8 cellular contexts compared by ENCODE assay signal in genomic region chr15:50909044-50909342, GRCh38. TPM values are rescaled to one million over a fixed set of nuclear protein-coding genes. Genes with fewer than 3 reads are reported as not detected.
DNase-seq lines count a peak whose midpoint lies in the region; ATAC-seq and TF ChIP-seq lines count a peak whose summit lies in the region.

No MANE protein-coding gene starts in this region.

- no peaks in the 10 kb centered on the region for H3K27me3 ChIP-seq in SJSA1 (replicated peaks)

- H3K27ac ChIP-seq in SJSA1, result peak overlapping the region; percentile 87

- H3K9me3 ChIP-seq in SJSA1 (replicated peaks), result no peaks in the 10 kb centered on the region

- H3K4me3 ChIP-seq in SJSA1 (peak overlapping the region; percentile 88), fibroblast of mammary gland (ENCODE audit: control insufficient read depth, low read depth, low read length) (peak overlapping the region; percentile 89)

- H3K36me3 Mint-ChIP-seq in activated CD4-positive, alpha-beta T cell treated with anti-CD3 and anti-CD28 coated beads, Interleukin-2, amount 10 ng/mL, durations not matched to agents 7 days and 5 days (ENCODE audit: low read depth), result peaks cover 9% of the 10 kb centered on the region

- H3K4me1 Mint-ChIP-seq in activated CD4-positive, alpha-beta T cell treated with anti-CD3 and anti-CD28 coated beads, Interleukin-2, amount 10 ng/mL, durations not matched to agents 7 days and 5 days, result peaks cover 20% of the 10 kb centered on the region

- no peaks in the 10 kb centered on the region for H3K9me3 Mint-ChIP-seq in activated CD4-positive, alpha-beta T cell treated with anti-CD3 and anti-CD28 coated beads, Interleukin-2, amount 10 ng/mL, durations not matched to agents 7 days and 5 days

- no peak for TF ChIP-seq CTCF in fibroblast of mammary gland (conservative IDR thresholded peaks at IDR 0.05; ENCODE audit: control insufficient read depth, insufficient read depth, low read depth, low read length)

- POLR2A ChIA-PET in activated CD4-positive, alpha-beta T cell treated with anti-CD3 and anti-CD28 coated beads, Interleukin-2, amount 10 ng/mL, durations not matched to agents 7 days and 5 days (lab: Charles Lee), result no interaction called here
- POLR2A ChIA-PET in HEK293T (lab: Yijun Ruan, JAX), result interaction anchor here (2.0 kb wide), 1 partner anchor 555 kb away, joined by 7 read pairs; the partner anchor contains the start of gene GABPB1

- H3K36me3 ChIP-seq in SJSA1, result peaks cover 36% of the 10 kb centered on the region

- DNase-seq in activated CD4-positive, alpha-beta T cell treated with anti-CD3 and anti-CD28 coated beads, Interleukin-2, amount 10 ng/mL, durations not matched to agents 7 days and 5 days, result no peak
- DNase-seq in activated CD4-positive, alpha-beta T cell treated with anti-CD3 and anti-CD28 coated beads for 4 hours, result no peak
- DNase-seq in SJSA1 (ENCODE audit: low read depth in 1 of 2, low spot score in 2 of 2) (no peak), fibroblast of mammary gland (ENCODE audit: low read depth) (peak; percentile 27), renal cortical epithelial cell (ENCODE audit: low read depth) (peak; percentile 25), HEK293T (ENCODE audit: extremely low spot score) (no peak), NCI-H82 treated with DMSO at 0.1 percent for 48 hours (lab: John Stamatoyannopoulos, UW; ENCODE audit: unreplicated experiment) (no peak)

- peak overlapping the region; percentile 84 for H3K4me3 Mint-ChIP-seq in activated CD4-positive, alpha-beta T cell treated with anti-CD3 and anti-CD28 coated beads, Interleukin-2, amount 10 ng/mL, durations not matched to agents 7 days and 5 days

- H3K27me3 Mint-ChIP-seq in activated CD4-positive, alpha-beta T cell treated with anti-CD3 and anti-CD28 coated beads, Interleukin-2, amount 10 ng/mL, durations not matched to agents 7 days and 5 days, result no peaks in the 10 kb centered on the region

- ATAC-seq in HG03442 (IDR thresholded peaks at IDR 0.05; ENCODE audit: unreplicated experiment), result no peak

- peak overlapping the region; percentile 89 for H3K27ac Mint-ChIP-seq in activated CD4-positive, alpha-beta T cell treated with anti-CD3 and anti-CD28 coated beads, Interleukin-2, amount 10 ng/mL, durations not matched to agents 7 days and 5 days

- CTCF ChIA-PET in activated CD4-positive, alpha-beta T cell treated with anti-CD3 and anti-CD28 coated beads, Interleukin-2, amount 10 ng/mL, durations not matched to agents 7 days and 5 days (lab: Charles Lee), result interaction anchor here (0.6 to 1.2 kb wide), 7 partner anchors 10 to 484 kb away, joined by 3 to 7 read pairs (median 3); partner anchors contain the start of gene USP8
- CTCF ChIA-PET in HEK293T (lab: Yijun Ruan, JAX), result interaction anchor here (0.6 to 1.5 kb wide), 3 partner anchors 15 to 254 kb away, joined by 3 to 4 read pairs (median 3); no protein-coding TSS in a partner anchor

- H3K4me1 ChIP-seq in SJSA1 (replicated peaks), result peaks cover 18% of the 10 kb centered on the region

TF ChIP-seq in HEK293T, 16 proteins besides CTCF, POLR2A, EP300 and RAD21:
- TF ChIP-seq CTBP1 (IDR thresholded peaks at IDR 0.05; ENCODE audit: borderline replicate concordance) (no peak), HDGF (IDR thresholded peaks at IDR 0.05; ENCODE audit: borderline replicate concordance) (no peak), PKNOX1 (IDR thresholded peaks at IDR 0.05) (no peak), ZNF384 (IDR thresholded peaks at IDR 0.05) (no peak), FOXA1 (IDR thresholded peaks at IDR 0.05) (no peak), FOXK2 (IDR thresholded peaks at IDR 0.05) (no peak), SP1 (IDR thresholded peaks at IDR 0.05) (no peak), L3MBTL2 (conservative IDR thresholded peaks at IDR 0.05) (no peak), LEF1 (IDR thresholded peaks at IDR 0.05; ENCODE audit: borderline replicate concordance) (no peak), SUZ12 (IDR thresholded peaks at IDR 0.05) (no peak), ELF4 (IDR thresholded peaks at IDR 0.05) (no peak), ARNT (IDR thresholded peaks at IDR 0.05) (no peak), BHLHE40 (IDR thresholded peaks at IDR 0.05; ENCODE audit: borderline replicate concordance) (no peak)

RNA-seq across cellular contexts. Expression of gene AP4E1, which starts 0.5 kb away (rescaled TPM):
- total RNA-seq in activated CD4-positive, alpha-beta T cell treated with anti-CD3 and anti-CD28 coated beads, Interleukin-2, amount 10 ng/mL, durations not matched to agents 7 days and 5 days, result 10 to 100 TPM; 12.7 to 14.1 TPM
- 17.9 and 20.3 TPM in 2 replicates for total RNA-seq in SJSA1 (2014; rRNA removed; shearing (Covaris generic))
- 18.8 and 20.8 TPM in 2 replicates for total RNA-seq in renal cortical epithelial cell

Comparison
In these comparisons a context has a peak if more than half of its experiments do, and no peak if none do; other contexts are left out.
1. DNase-seq: peak in fibroblast of mammary gland (single experiment) and renal cortical epithelial cell (single experiment); none in activated CD4-positive, alpha-beta T cell treated with anti-CD3 and anti-CD28 coated beads, Interleukin-2, amount 10 ng/mL, durations not matched to agents 7 days and 5 days (single experiment), activated CD4-positive, alpha-beta T cell treated with anti-CD3 and anti-CD28 coated beads for 4 hours (0 of 2), SJSA1 (0 of 2), HEK293T (single experiment) and NCI-H82 treated with DMSO at 0.1 percent for 48 hours (single experiment).